16 cellular contexts compared by ENCODE assay signal in the genomic region with DNA sequence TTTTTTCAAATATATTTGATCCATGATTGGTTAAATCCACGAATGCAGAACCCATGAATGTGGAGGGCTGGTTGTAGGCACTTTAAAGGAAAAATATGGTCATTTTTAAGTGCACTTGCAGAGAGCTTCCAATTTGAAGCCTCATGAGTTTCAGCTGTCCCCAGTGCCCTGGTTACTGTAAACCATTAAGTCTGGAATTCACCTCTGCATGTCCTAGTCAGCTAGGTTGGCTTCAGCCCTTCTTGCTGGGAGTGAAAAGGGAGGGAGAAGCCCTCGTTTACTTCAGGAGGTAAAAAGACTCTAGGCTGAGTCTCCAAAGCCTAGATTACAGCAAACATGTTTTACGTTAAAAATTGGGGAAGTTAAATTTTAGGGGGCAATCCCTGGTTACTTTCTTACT.
DNase-seq lines count a peak whose midpoint lies in the region; TF ChIP-seq lines count a peak whose summit lies in the region.
"Had no signal": no experiment of that assay in that cellular context is flagged by ENCODE, and none has a peak within 500 bp of the region (broad histone marks: within the 10 kb centered on the region; RNA-seq: fewer than 3 reads in every experiment).

No MANE protein-coding gene starts in this region.

- no peaks in the 10 kb centered on the region for H3K9me3 ChIP-seq in left ventricle myocardium inferior (replicated peaks)
- no peaks in the 10 kb centered on the region for H3K9me3 ChIP-seq in muscle layer of colon (ENCODE audit: low read length)
- no peaks in the 10 kb centered on the region for H3K9me3 ChIP-seq in thyroid gland
- H3K9me3 ChIP-seq: HAP-1, MG63 had no signal

- no peak for TF ChIP-seq CTCF in VCaP (conservative IDR thresholded peaks at IDR 0.05)
- TF ChIP-seq CTCF in left ventricle myocardium inferior (IDR thresholded peaks at IDR 0.05; ENCODE audit: borderline replicate concordance): no peak
- TF ChIP-seq CTCF in thyroid gland (IDR thresholded peaks at IDR 0.05): no peak

- no peak for TF ChIP-seq POLR2A in thyroid gland (IDR thresholded peaks at IDR 0.05)

- WGBS in thyroid gland, 2 donors: 50 to 60% methylated on average over 3 of the region's 3 CpGs

- H3K36me3 ChIP-seq in left ventricle myocardium inferior (no peaks in the 10 kb centered on the region), muscle layer of colon (ENCODE audit: insufficient read depth, low read length) (no peaks in the 10 kb centered on the region), thyroid gland (no peaks in the 10 kb centered on the region)
- H3K36me3 ChIP-seq: HAP-1, MG63 had no signal

- H3K4me3 ChIP-seq in left ventricle myocardium inferior: no peak overlapping the region
- H3K4me3 ChIP-seq in muscle layer of colon (ENCODE audit: low read depth in 1 of 2, low read length in 2 of 2): no peak overlapping the region
- H3K4me3 ChIP-seq in thyroid gland (replicated peaks in 1 of 3): no peak overlapping the region
- H3K4me3 ChIP-seq: HAP-1, MG63 had no signal

- no peaks in the 10 kb centered on the region for H3K27me3 ChIP-seq in left ventricle myocardium inferior (ENCODE audit: low read depth)
- no peaks in the 10 kb centered on the region for H3K27me3 ChIP-seq in muscle layer of colon (ENCODE audit: control insufficient read depth in 1 of 2, insufficient read depth in 2 of 2, low read length in 2 of 2)
- H3K27me3 ChIP-seq in thyroid gland: no peaks in the 10 kb centered on the region
- H3K27me3 ChIP-seq: MG63 had no signal

- H3K27ac ChIP-seq in VCaP (peak overlapping the region; percentile 54; the same call in 1 of the 2 replicates), left ventricle myocardium inferior (replicated peaks) (peak overlapping the region; percentile 77), muscle layer of colon (ENCODE audit: low read depth, low read length) (peak overlapping the region; percentile 63), thyroid gland (peak overlapping the region; percentile 27 to 72 (median 41))

- in situ Hi-C loops in G401 (cut with HindIII; ENCODE audit: low sequenced_read_pairs): no loop called here

- intact Hi-C loops in left ventricle myocardium inferior (cut with micrococcal nuclease): no loop called here
- intact Hi-C loops in thyroid gland (cut with DNase I): no loop called here

- no peak for DNase-seq in left ventricle myocardium inferior
- no peak for DNase-seq in thyroid gland
- DNase-seq in stimulated activated CD4-positive, alpha-beta T cell treated with anti-CD3 and anti-CD28 coated beads, Interleukin-12 subunit alpha, Interleukin-12 subunit beta, amount 100 ng/mL, for 4 hours: no peak
- DNase-seq in G401 (ENCODE audit: low spot score): no peak
- DNase-seq in effector CD8-positive, alpha-beta T cell (lab: John Stamatoyannopoulos, UW): no peak
- DNase-seq: COR-L47, EL, MG63, NCI-H1105, NCI-H1694, NCI-H345, NCI-H69, SIG-M5 had no signal

- H3K4me1 ChIP-seq in left ventricle myocardium inferior: peaks cover 65% of the 10 kb centered on the region
- peaks cover 31% of the 10 kb centered on the region for H3K4me1 ChIP-seq in muscle layer of colon (ENCODE audit: insufficient read depth, low read length)
- H3K4me1 ChIP-seq in thyroid gland: peaks cover 37 to 41% of the 10 kb centered on the region in 2 donors
- H3K4me1 ChIP-seq: HAP-1 had no signal

- no peak overlapping the region for H3K9ac ChIP-seq in muscle layer of colon (ENCODE audit: low read length)
